In the genomic region with DNA sequence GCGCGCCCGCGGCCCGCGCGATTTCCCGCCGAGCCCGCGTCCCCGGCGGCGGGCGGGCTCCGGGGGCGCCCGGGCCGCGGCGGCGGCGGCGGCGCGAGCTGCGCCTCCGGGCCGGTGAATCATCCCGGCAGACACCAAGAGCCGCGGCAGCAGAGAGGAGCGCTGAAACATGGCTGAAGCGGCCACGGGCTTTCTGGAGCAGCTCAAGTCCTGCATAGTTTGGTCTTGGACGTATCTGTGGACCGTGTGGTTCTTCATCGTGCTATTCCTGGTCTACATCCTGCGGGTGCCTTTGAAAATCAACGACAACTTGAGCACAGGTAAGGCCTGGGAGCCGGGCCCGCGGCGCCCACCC, we compare ENCODE assay signal across 8 cellular contexts. TPM values are rescaled to one million over a fixed set of nuclear protein-coding genes. Genes with fewer than 3 reads are reported as not detected.
DNase-seq lines count a peak whose midpoint lies in the region; ATAC-seq and TF ChIP-seq lines count a peak whose summit lies in the region.

A gene with protein sequence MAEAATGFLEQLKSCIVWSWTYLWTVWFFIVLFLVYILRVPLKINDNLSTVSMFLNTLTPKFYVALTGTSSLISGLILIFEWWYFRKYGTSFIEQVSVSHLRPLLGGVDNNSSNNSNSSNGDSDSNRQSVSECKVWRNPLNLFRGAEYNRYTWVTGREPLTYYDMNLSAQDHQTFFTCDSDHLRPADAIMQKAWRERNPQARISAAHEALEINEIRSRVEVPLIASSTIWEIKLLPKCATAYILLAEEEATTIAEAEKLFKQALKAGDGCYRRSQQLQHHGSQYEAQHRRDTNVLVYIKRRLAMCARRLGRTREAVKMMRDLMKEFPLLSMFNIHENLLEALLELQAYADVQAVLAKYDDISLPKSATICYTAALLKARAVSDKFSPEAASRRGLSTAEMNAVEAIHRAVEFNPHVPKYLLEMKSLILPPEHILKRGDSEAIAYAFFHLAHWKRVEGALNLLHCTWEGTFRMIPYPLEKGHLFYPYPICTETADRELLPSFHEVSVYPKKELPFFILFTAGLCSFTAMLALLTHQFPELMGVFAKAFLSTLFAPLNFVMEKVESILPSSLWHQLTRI (plus strand): TSS at position 130 of the 355 bp plus-strand sequence. CDS start 40 bp downstream, at position 170.

- H3K27me3 ChIP-seq in right lobe of liver, result no peaks in the 10 kb centered on the region

- H3K9me3 ChIP-seq in right lobe of liver, result no peaks in the 10 kb centered on the region

- no CpG with 5 or more reads among the region's 44 CpGs for WGBS in right lobe of liver (ENCODE audit: insufficient coverage, low coverage, low lambda C conversion rate, missing lambda C conversion rate)

- peak; percentile 23 for DNase-seq in NCI-H82 (lab: John Stamatoyannopoulos, UW)
- no peak for DNase-seq in NCI-H82 treated with DMSO at 0.1 percent for 48 hours (lab: John Stamatoyannopoulos, UW; ENCODE audit: unreplicated experiment)
- DNase-seq in NCI-H2196 (lab: John Stamatoyannopoulos, UW; ENCODE audit: unreplicated experiment), result peak; percentile 70
- DNase-seq in activated CD4-positive, alpha-beta T cell treated with anti-CD3 and anti-CD28 coated beads, Interleukin-2, amount 10 ng/mL, durations not matched to agents 7 days and 5 days, result peak; percentile 56
- DNase-seq in dedifferentiated amniotic fluid mesenchymal stem cell (ENCODE audit: extremely low spot score), result peak; percentile 51
- no peak for DNase-seq in right lobe of liver
- DNase-seq in stimulated activated CD4-positive, alpha-beta T cell treated with anti-CD3 and anti-CD28 coated beads, Interleukin-2, amount 100 ng/mL, for 48 hours, result peak; percentile 52 to 60

- peak within 1 kb of the TSS; percentile 91 for H3K27ac Mint-ChIP-seq in activated CD4-positive, alpha-beta T cell treated with anti-CD3 and anti-CD28 coated beads, Interleukin-2, amount 10 ng/mL, durations not matched to agents 7 days and 5 days

- CTCF ChIA-PET in activated CD4-positive, alpha-beta T cell treated with anti-CD3 and anti-CD28 coated beads, Interleukin-2, amount 10 ng/mL, durations not matched to agents 7 days and 5 days (lab: Charles Lee), result no interaction called here

- H3K4me3 Mint-ChIP-seq in activated CD4-positive, alpha-beta T cell treated with anti-CD3 and anti-CD28 coated beads, Interleukin-2, amount 10 ng/mL, durations not matched to agents 7 days and 5 days, result peak within 1 kb of the TSS; percentile 87

- H3K27me3 Mint-ChIP-seq in activated CD4-positive, alpha-beta T cell treated with anti-CD3 and anti-CD28 coated beads, Interleukin-2, amount 10 ng/mL, durations not matched to agents 7 days and 5 days, result peaks cover 6% of the 10 kb centered on the region

- peaks cover 3% of the 10 kb centered on the region for H3K36me3 Mint-ChIP-seq in activated CD4-positive, alpha-beta T cell treated with anti-CD3 and anti-CD28 coated beads, Interleukin-2, amount 10 ng/mL, durations not matched to agents 7 days and 5 days (ENCODE audit: low read depth)

- TF ChIP-seq CTCF in right lobe of liver (IDR thresholded peaks at IDR 0.05), result no peak

- no peaks in the 10 kb centered on the region for H3K9me3 Mint-ChIP-seq in activated CD4-positive, alpha-beta T cell treated with anti-CD3 and anti-CD28 coated beads, Interleukin-2, amount 10 ng/mL, durations not matched to agents 7 days and 5 days

- TF ChIP-seq POLR2A in right lobe of liver (IDR thresholded peaks at IDR 0.05), result no peak

- ATAC-seq in HG02943 (IDR thresholded peaks at IDR 0.05; ENCODE audit: low read depth, unreplicated experiment), result peak; percentile 37
- ATAC-seq in right lobe of liver, result peak; percentile 58 to 68 (median 67)

- peak within 1 kb of the TSS; percentile 98 for H3K27ac ChIP-seq in right lobe of liver

- peaks cover 0 to 33% (median 5%) of the 10 kb centered on the region in 4 donors for H3K4me1 ChIP-seq in right lobe of liver

- peaks cover 23% of the 10 kb centered on the region for H3K4me1 Mint-ChIP-seq in activated CD4-positive, alpha-beta T cell treated with anti-CD3 and anti-CD28 coated beads, Interleukin-2, amount 10 ng/mL, durations not matched to agents 7 days and 5 days

- peak within 1 kb of the TSS; percentile 71 to 83 (median 76) for H3K4me3 ChIP-seq in right lobe of liver

- intact Hi-C loops in right lobe of liver (cut with DNase I), result no loop called here

- no peaks in the 10 kb centered on the region for H3K36me3 ChIP-seq in right lobe of liver

- POLR2A ChIA-PET in activated CD4-positive, alpha-beta T cell treated with anti-CD3 and anti-CD28 coated beads, Interleukin-2, amount 10 ng/mL, durations not matched to agents 7 days and 5 days (lab: Charles Lee), result no interaction called here

RNA-seq across cellular contexts. Expression of the gene that starts here (rescaled TPM):
- 1 to 10 TPM; 5.2 to 7.0 TPM for total RNA-seq in activated CD4-positive, alpha-beta T cell treated with anti-CD3 and anti-CD28 coated beads, Interleukin-2, amount 10 ng/mL, durations not matched to agents 7 days and 5 days
- total RNA-seq in right lobe of liver, result 10 to 100 TPM; 17.4 to 29.9 (median 22.4) TPM

Comparison
In these comparisons a context has a peak if more than half of its experiments do, and no peak if none do; other contexts are left out.
1. DNase-seq: peak in NCI-H82 (single experiment), NCI-H2196 (single experiment), activated CD4-positive, alpha-beta T cell treated with anti-CD3 and anti-CD28 coated beads, Interleukin-2, amount 10 ng/mL, durations not matched to agents 7 days and 5 days (single experiment), dedifferentiated amniotic fluid mesenchymal stem cell (single experiment) and stimulated activated CD4-positive, alpha-beta T cell treated with anti-CD3 and anti-CD28 coated beads, Interleukin-2, amount 100 ng/mL, for 48 hours (2 of 2); none in NCI-H82 treated with DMSO at 0.1 percent for 48 hours (single experiment) and right lobe of liver (0 of 3).